10 cellular contexts compared by ENCODE assay signal in genomic region chr12:9740109-9740750, GRCh38. TPM values are rescaled to one million over a fixed set of nuclear protein-coding genes. Genes with fewer than 3 reads are reported as not detected.
DNase-seq lines count a peak whose midpoint lies in the region; ATAC-seq and TF ChIP-seq lines count a peak whose summit lies in the region.
"Had no signal": no experiment of that assay in that cellular context is flagged by ENCODE, and none has a peak within 500 bp of the region (broad histone marks: within the 10 kb centered on the region; RNA-seq: fewer than 3 reads in every experiment).

No MANE protein-coding gene starts in this region.

- H3K4me1 Mint-ChIP-seq in CD14-positive monocyte, result peaks cover 57% of the 10 kb centered on the region
- H3K4me1 Mint-ChIP-seq in IgD-negative memory B cell, result peaks cover 47 to 61% (median 59%) of the 10 kb centered on the region in 3 donors
- H3K4me1 Mint-ChIP-seq in central memory CD8-positive, alpha-beta T cell, result peaks cover 58% of the 10 kb centered on the region
- peaks cover 42 to 57% of the 10 kb centered on the region in 2 donors for H3K4me1 Mint-ChIP-seq in natural killer cell treated with Interleukin-12 subunit alpha and Interleukin-12 subunit beta and Interleukin-15 and Interleukin-18, amount 100 ng/mL, for 72 hours (ENCODE audit: low read depth in 2 of 2)

- intact Hi-C loops in CD14-positive monocyte (cut with micrococcal nuclease), result loop anchor here in 1 of 2 donors (10.0 kb wide), 2 partner anchors 185 to 465 kb away; no protein-coding TSS in a partner anchor

- DNase-seq in CD14-positive monocyte (ENCODE audit: low spot score) (no peak), NCI-H1105 (lab: John Stamatoyannopoulos, UW) (no peak), HUDEP-2 (lab: John Stamatoyannopoulos, UW; ENCODE audit: unreplicated experiment in 76 of 76) (no peak)
- no peak for DNase-seq in central memory CD8-positive, alpha-beta T cell (ENCODE audit: low spot score in 2 of 2)
- no peak for DNase-seq in natural killer cell treated with Interleukin-12 subunit alpha and Interleukin-12 subunit beta and Interleukin-15 and Interleukin-18, amount 100 ng/mL, for 72 hours (ENCODE audit: low spot score)
- DNase-seq: activated CD8-positive, alpha-beta memory T cell treated with anti-CD3 and anti-CD28 coated beads for 24 hours; NCI-H748 treated with DMSO at 0.1 percent for 48 hours had no signal

- no peak for TF ChIP-seq CTCF in CD14-positive monocyte (IDR thresholded peaks at IDR 0.05)

- H3K27ac Mint-ChIP-seq in CD14-positive monocyte (peak overlapping the region in 4 of 7 donors; percentile 57 to 78 (median 59)), IgD-negative memory B cell (peak overlapping the region; percentile 28 to 99 (median 95))
- H3K27ac Mint-ChIP-seq in central memory CD8-positive, alpha-beta T cell (ENCODE audit: low read depth), result peak overlapping the region; percentile 84
- H3K27ac Mint-ChIP-seq in natural killer cell treated with Interleukin-12 subunit alpha and Interleukin-12 subunit beta and Interleukin-15 and Interleukin-18, amount 100 ng/mL, for 72 hours, result peak overlapping the region; percentile 45 to 81

- H3K9me3 Mint-ChIP-seq in CD14-positive monocyte (peaks cover 0 to 2% (median 0%) of the 10 kb centered on the region in 7 donors), IgD-negative memory B cell (peaks cover 0 to 3% (median 2%) of the 10 kb centered on the region in 3 donors)
- H3K9me3 Mint-ChIP-seq in central memory CD8-positive, alpha-beta T cell, result no peaks in the 10 kb centered on the region
- no peaks in the 10 kb centered on the region for H3K9me3 Mint-ChIP-seq in natural killer cell treated with Interleukin-12 subunit alpha and Interleukin-12 subunit beta and Interleukin-15 and Interleukin-18, amount 100 ng/mL, for 72 hours

- no peak for ATAC-seq in central memory CD8-positive, alpha-beta T cell (replicated peaks; ENCODE audit: extremely low read depth, poor library complexity, severe bottlenecking)
- no peak for ATAC-seq in natural killer cell treated with Interleukin-12 subunit alpha and Interleukin-12 subunit beta and Interleukin-15 and Interleukin-18, amount 100 ng/mL, for 72 hours
- ATAC-seq in HG03159 (IDR thresholded peaks at IDR 0.05; ENCODE audit: unreplicated experiment) (no peak), HG03521 (IDR thresholded peaks at IDR 0.05; ENCODE audit: unreplicated experiment) (no peak)

- H3K27me3 Mint-ChIP-seq in CD14-positive monocyte (ENCODE audit: low read depth in 3 of 3) (no peaks in the 10 kb centered on the region), IgD-negative memory B cell (peaks cover 2% of the 10 kb centered on the region)
- H3K27me3 Mint-ChIP-seq in central memory CD8-positive, alpha-beta T cell, result no peaks in the 10 kb centered on the region
- no peaks in the 10 kb centered on the region for H3K27me3 Mint-ChIP-seq in natural killer cell treated with Interleukin-12 subunit alpha and Interleukin-12 subunit beta and Interleukin-15 and Interleukin-18, amount 100 ng/mL, for 72 hours

- peaks cover 0 to 3% of the 10 kb centered on the region in 2 donors for H3K36me3 Mint-ChIP-seq in CD14-positive monocyte
- H3K36me3 Mint-ChIP-seq in IgD-negative memory B cell, result no peaks in the 10 kb centered on the region
- H3K36me3 Mint-ChIP-seq in central memory CD8-positive, alpha-beta T cell (ENCODE audit: insufficient read depth), result peaks cover 14% of the 10 kb centered on the region
- H3K36me3 Mint-ChIP-seq in natural killer cell treated with Interleukin-12 subunit alpha and Interleukin-12 subunit beta and Interleukin-15 and Interleukin-18, amount 100 ng/mL, for 72 hours, result peaks cover 7% of the 10 kb centered on the region

- peak overlapping the region; percentile 59 to 64 for H3K4me3 Mint-ChIP-seq in CD14-positive monocyte
- H3K4me3 Mint-ChIP-seq in IgD-negative memory B cell, result peak overlapping the region; percentile 74 to 92 (median 88)
- peak overlapping the region; percentile 60 for H3K4me3 Mint-ChIP-seq in central memory CD8-positive, alpha-beta T cell
- H3K4me3 Mint-ChIP-seq in natural killer cell treated with Interleukin-12 subunit alpha and Interleukin-12 subunit beta and Interleukin-15 and Interleukin-18, amount 100 ng/mL, for 72 hours, result peak overlapping the region; percentile 64

RNA-seq across cellular contexts. Expression of gene CLECL1, which starts 7.3 kb away (rescaled TPM):
- polyA plus RNA-seq in CD14-positive monocyte, result 10 to 100 TPM; 11.4 to 20.6 TPM
- polyA plus RNA-seq in IgD-negative memory B cell, result 168 TPM
- 1 to 10 TPM; 1.3 to 2.8 TPM for total RNA-seq in natural killer cell treated with Interleukin-12 subunit alpha and Interleukin-12 subunit beta and Interleukin-15 and Interleukin-18, amount 100 ng/mL, for 72 hours

RNA-seq across cellular contexts. Expression of gene CD69, which starts 20.5 kb away (rescaled TPM):
- 1 to 10 TPM; 5.8 to 6.0 TPM for polyA plus RNA-seq in CD14-positive monocyte
- polyA plus RNA-seq in IgD-negative memory B cell, result 177 TPM
- total RNA-seq in natural killer cell treated with Interleukin-12 subunit alpha and Interleukin-12 subunit beta and Interleukin-15 and Interleukin-18, amount 100 ng/mL, for 72 hours, result 10 to 100 TPM; 53.6 to 55.6 TPM

Comparison
In these comparisons a context has a peak if more than half of its experiments do, and no peak if none do; other contexts are left out.
1. RNA of gene CD69, which starts 20.5 kb away (polyA plus RNA-seq): 177 TPM in IgD-negative memory B cell (single experiment); 5.8 to 6.0 TPM in CD14-positive monocyte; every median in the first group is over 10 times any median in the second.
2. Peak in every context shown above with its lines, with median percentiles within 50 percentile points of each other: H3K27ac Mint-ChIP-seq and H3K4me3 Mint-ChIP-seq.